Comparison of ENCODE assay signal across 1 cellular context in genomic region chr10:79068562-79069324, GRCh38.
TF ChIP-seq lines count a peak whose summit lies in the region.

ZMIZ1 (plus strand) TSS chr10:79068966; CDS start chr10:79201633, 132,667 bp downstream.

TF ChIP-seq in HepG2, 621 proteins besides CTCF, POLR2A, EP300 and RAD21 (continued from another document and continues in another):
- peak; percentile 30; the same call in 1 of the 2 replicates for TF ChIP-seq ZNF142 (CRISPR knock-in tag; IDR thresholded peaks at IDR 0.05)
- no peak for TF ChIP-seq PCBP1 (IDR thresholded peaks at IDR 0.05; ENCODE audit: borderline replicate concordance, low read depth, low read length)
- no peak for TF ChIP-seq SPEN (CRISPR knock-in tag; IDR thresholded peaks at IDR 0.05; ENCODE audit: low read depth)
- TF ChIP-seq FOXJ3 (CRISPR knock-in tag; IDR thresholded peaks at IDR 0.05; ENCODE audit: borderline replicate concordance) = no peak
- no peak for TF ChIP-seq RBAK (CRISPR knock-in tag; IDR thresholded peaks at IDR 0.05)
- TF ChIP-seq CREB3 (CRISPR knock-in tag; IDR thresholded peaks at IDR 0.05) = no peak
- TF ChIP-seq DMTF1 (CRISPR knock-in tag; IDR thresholded peaks at IDR 0.05) = no peak
- TF ChIP-seq TIGD3 (CRISPR knock-in tag; IDR thresholded peaks at IDR 0.05; ENCODE audit: borderline replicate concordance) = no peak
- no peak for TF ChIP-seq FOXO1 (CRISPR knock-in tag; IDR thresholded peaks at IDR 0.05)
- 0 out of 2 replicates have a peak, but pooled peaks have one; percentile 23 for TF ChIP-seq ZNF501 (CRISPR knock-in tag; IDR thresholded peaks at IDR 0.05)
- no peak for TF ChIP-seq ZNF547 (CRISPR knock-in tag; IDR thresholded peaks at IDR 0.05)
- TF ChIP-seq WIZ (CRISPR knock-in tag; IDR thresholded peaks at IDR 0.05) = no peak
- no peak for TF ChIP-seq MTA1 (CRISPR knock-in tag; IDR thresholded peaks at IDR 0.05; ENCODE audit: borderline replicate concordance)
- no peak for TF ChIP-seq FOXK2 (IDR thresholded peaks at IDR 0.05)
- no peak for TF ChIP-seq MEIS2 (CRISPR knock-in tag; IDR thresholded peaks at IDR 0.05)
- no peak for TF ChIP-seq ZNF230 (CRISPR knock-in tag; IDR thresholded peaks at IDR 0.05)
- peak; percentile 59; the same call in 1 of the 2 replicates for TF ChIP-seq UBTF (CRISPR knock-in tag; IDR thresholded peaks at IDR 0.05)
- TF ChIP-seq ZNF383 (CRISPR knock-in tag; IDR thresholded peaks at IDR 0.05; ENCODE audit: borderline replicate concordance) = no peak
- no peak for TF ChIP-seq ZNF354B (CRISPR knock-in tag; IDR thresholded peaks at IDR 0.05)
- TF ChIP-seq ZNF83 (CRISPR knock-in tag; IDR thresholded peaks at IDR 0.05; ENCODE audit: borderline replicate concordance) = no peak
- TF ChIP-seq ZNF558 (CRISPR knock-in tag; IDR thresholded peaks at IDR 0.05; ENCODE audit: borderline replicate concordance) = no peak
- no peak for TF ChIP-seq ZNF747 (CRISPR knock-in tag; IDR thresholded peaks at IDR 0.05; ENCODE audit: borderline replicate concordance)
- TF ChIP-seq MATR3 (CRISPR knock-in tag; IDR thresholded peaks at IDR 0.05) = no peak
- TF ChIP-seq HDAC6 (IDR thresholded peaks at IDR 0.05; ENCODE audit: low read depth, low read length) = no peak
- peak; percentile 54; the same call in 1 of the 2 replicates for TF ChIP-seq HNF4G (IDR thresholded peaks at IDR 0.05; ENCODE audit: borderline replicate concordance, low read depth, low read length)
- no peak for TF ChIP-seq HNF4G (CRISPR knock-in tag; IDR thresholded peaks at IDR 0.05; ENCODE audit: borderline replicate concordance, low read depth)
- no peak for TF ChIP-seq ZNF350 (CRISPR knock-in tag; IDR thresholded peaks at IDR 0.05; ENCODE audit: borderline replicate concordance, low read depth)
- no peak for TF ChIP-seq SUZ12 (IDR thresholded peaks at IDR 0.05; ENCODE audit: low read depth, low read length)
- no peak for TF ChIP-seq JUND (CRISPR knock-in tag; IDR thresholded peaks at IDR 0.05)
- no peak for TF ChIP-seq ZNF382 (CRISPR knock-in tag; IDR thresholded peaks at IDR 0.05; ENCODE audit: borderline replicate concordance)
- no peak for TF ChIP-seq ZC3H13 (CRISPR knock-in tag; IDR thresholded peaks at IDR 0.05)
- no peak for TF ChIP-seq ZNF451 (CRISPR knock-in tag; IDR thresholded peaks at IDR 0.05)
- TF ChIP-seq STAT5B (CRISPR knock-in tag; IDR thresholded peaks at IDR 0.05) = no peak
- TF ChIP-seq ZNF782 (CRISPR knock-in tag; IDR thresholded peaks at IDR 0.05; ENCODE audit: borderline replicate concordance) = no peak
- TF ChIP-seq ZKSCAN5 (CRISPR knock-in tag; IDR thresholded peaks at IDR 0.05) = no peak
- 0 out of 2 replicates have a peak, but pooled peaks have one; percentile 20 for TF ChIP-seq THRA (CRISPR knock-in tag; IDR thresholded peaks at IDR 0.05; ENCODE audit: borderline replicate concordance)
- no peak for TF ChIP-seq CHD2 (IDR thresholded peaks at IDR 0.05; ENCODE audit: low read depth, low read length)
- TF ChIP-seq ZNF367 (CRISPR knock-in tag; IDR thresholded peaks at IDR 0.05; ENCODE audit: borderline replicate concordance) = no peak
- peak; percentile 63; the same call in 1 of the 2 replicates for TF ChIP-seq HOXA3 (CRISPR knock-in tag; IDR thresholded peaks at IDR 0.05)
- TF ChIP-seq NFIB (CRISPR knock-in tag; IDR thresholded peaks at IDR 0.05; ENCODE audit: borderline replicate concordance) = no peak
- TF ChIP-seq ZNF574 (CRISPR knock-in tag; IDR thresholded peaks at IDR 0.05) = peak; percentile 55; the same call in 1 of the 2 replicates
- TF ChIP-seq RBM22 (optimal IDR thresholded peaks at IDR 0.05; ENCODE audit: low read length) = no peak
- TF ChIP-seq ZNF24 (IDR thresholded peaks at IDR 0.05) = 0 out of 2 replicates have a peak, but pooled peaks have one; percentile 9
- TF ChIP-seq IRF1 (CRISPR knock-in tag; IDR thresholded peaks at IDR 0.05; ENCODE audit: low read depth) = no peak
- no peak for TF ChIP-seq KLF12 (CRISPR knock-in tag; IDR thresholded peaks at IDR 0.05; ENCODE audit: borderline replicate concordance)
- no peak for TF ChIP-seq NFRKB (IDR thresholded peaks at IDR 0.05)
- no peak for TF ChIP-seq ZNF589 (CRISPR knock-in tag; conservative IDR thresholded peaks at IDR 0.05)
